Comparison of ENCODE assay signal across 16 cellular contexts in the genomic region with DNA sequence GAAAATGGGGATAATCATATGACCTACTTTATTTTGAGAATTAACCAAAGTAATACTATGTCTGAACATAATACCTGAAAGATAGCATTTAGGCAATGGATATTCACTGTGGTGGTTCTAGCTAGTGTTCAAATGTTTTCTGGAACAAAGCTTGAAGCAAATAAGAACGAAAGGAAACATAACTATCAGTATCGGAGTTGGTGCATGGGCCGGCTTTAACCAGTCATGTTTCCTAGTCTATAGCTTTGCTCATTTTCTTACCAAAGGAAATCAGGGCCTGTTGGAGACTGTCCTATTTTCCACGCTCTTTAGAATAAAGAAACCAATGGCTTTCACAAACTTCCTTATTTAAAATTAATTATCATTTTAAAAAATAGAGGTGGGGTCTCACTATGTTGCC. TPM values are rescaled to one million over a fixed set of nuclear protein-coding genes. Genes with fewer than 3 reads are reported as not detected.
DNase-seq lines count a peak whose midpoint lies in the region; ATAC-seq and TF ChIP-seq lines count a peak whose summit lies in the region.
"Had no signal": no experiment of that assay in that cellular context is flagged by ENCODE, and none has a peak within 500 bp of the region (broad histone marks: within the 10 kb centered on the region; RNA-seq: fewer than 3 reads in every experiment).

No MANE protein-coding gene starts in this region.

- in situ Hi-C loops in transverse colon (cut with MboI; ENCODE audit: low pct_ligation_motif_present in 1 of 4, low pct_unique_long_range_greater_than_20kb in 1 of 4, low sequenced_read_pairs in 3 of 4): no loop called here

- intact Hi-C loops in heart right ventricle (cut with DNase I): loop anchor here in 1 of 10 donors (2.0 to 5.0 kb wide), 3 partner anchors 33 to 106 kb away; no protein-coding TSS in a partner anchor
- intact Hi-C loops in right cardiac atrium (cut with DNase I): no loop called here
- intact Hi-C loops in esophagus muscularis mucosa (cut with DNase I): no loop called here
- intact Hi-C loops in transverse colon (cut with DNase I; ENCODE audit: low total_unique reads): no loop called here

- 68 to 78% methylated on average over 4 of the region's 4 CpGs for WGBS in heart right ventricle, 2 donors
- 74% methylated on average over 4 of the region's 4 CpGs for WGBS in right cardiac atrium
- WGBS in esophagus muscularis mucosa: 87% methylated on average over 4 of the region's 4 CpGs
- 75 to 85% methylated on average over 4 of the region's 4 CpGs for WGBS in transverse colon (ENCODE audit: low coverage in 1 of 2), 2 donors

- H3K36me3 ChIP-seq in heart right ventricle (no peaks in the 10 kb centered on the region), SU-DHL-6 (ENCODE audit: low read length) (no peaks in the 10 kb centered on the region), esophagus muscularis mucosa (no peaks in the 10 kb centered on the region), transverse colon (no peaks in the 10 kb centered on the region)
- H3K36me3 ChIP-seq: BE2C, pancreas had no signal

- no peaks in the 10 kb centered on the region for H3K9me2 ChIP-seq in SU-DHL-6 (replicated peaks; ENCODE audit: insufficient read depth, low read length)

- TF ChIP-seq CTCF in heart right ventricle (IDR thresholded peaks at IDR 0.05): no peak
- TF ChIP-seq CTCF in SU-DHL-6 (IDR thresholded peaks at IDR 0.05; ENCODE audit: insufficient read depth, low read length, poor library complexity, severe bottlenecking): no peak
- no peak for TF ChIP-seq CTCF in esophagus muscularis mucosa (IDR thresholded peaks at IDR 0.05)
- TF ChIP-seq CTCF in transverse colon (IDR thresholded peaks at IDR 0.05): no peak

- no peaks in the 10 kb centered on the region for H3K9me3 ChIP-seq in heart right ventricle
- H3K9me3 ChIP-seq in right cardiac atrium (ENCODE audit: control insufficient read depth, low read length): no peaks in the 10 kb centered on the region
- H3K9me3 ChIP-seq in SU-DHL-6 (ENCODE audit: insufficient read depth, low read length): no peaks in the 10 kb centered on the region
- no peaks in the 10 kb centered on the region for H3K9me3 ChIP-seq in esophagus muscularis mucosa
- H3K9me3 ChIP-seq in transverse colon: no peaks in the 10 kb centered on the region
- H3K9me3 ChIP-seq: BE2C, pancreas had no signal

- H4K20me1 ChIP-seq in SU-DHL-6 (ENCODE audit: low read depth, low read length): no peaks in the 10 kb centered on the region

- no peak overlapping the region for H2AFZ ChIP-seq in SU-DHL-6 (ENCODE audit: low read depth, low read length, severe bottlenecking)

- peak overlapping the region; percentile 35 for H3K4me2 ChIP-seq in SU-DHL-6 (ENCODE audit: low read depth, low read length, poor library complexity, severe bottlenecking)

- H3K4me3 ChIP-seq in heart right ventricle: no peak overlapping the region
- H3K4me3 ChIP-seq in right cardiac atrium (ENCODE audit: low read length): no peak overlapping the region
- H3K4me3 ChIP-seq in SU-DHL-6 (ENCODE audit: insufficient read depth, low read length, poor library complexity, severe bottlenecking): no peak overlapping the region
- no peak overlapping the region for H3K4me3 ChIP-seq in esophagus muscularis mucosa
- H3K4me3 ChIP-seq in transverse colon: no peak overlapping the region
- H3K4me3 ChIP-seq: K562, pancreas had no signal

- ATAC-seq in heart right ventricle: no peak
- no peak for ATAC-seq in right cardiac atrium
- no peak for ATAC-seq in HG03521 (IDR thresholded peaks at IDR 0.05; ENCODE audit: unreplicated experiment)
- ATAC-seq: Panc1 had no signal

- H3F3A ChIP-seq in SU-DHL-6 (ENCODE audit: insufficient read depth): peaks cover 23% of the 10 kb centered on the region

- no peak for DNase-seq in heart right ventricle
- DNase-seq in right cardiac atrium: no peak
- DNase-seq in esophagus muscularis mucosa (ENCODE audit: extremely low spot score): no peak
- DNase-seq in transverse colon: no peak
- DNase-seq in occipital lobe (lab: John Stamatoyannopoulos, UW): no peak
- DNase-seq in DMS153 (lab: John Stamatoyannopoulos, UW): no peak
- DNase-seq: BE2C, NCI-H1436 treated with DMSO at 0.1 percent for 48 hours, NCI-H446 treated with DMSO at 0.1 percent for 48 hours, pancreas had no signal

- no peaks in the 10 kb centered on the region for H3K79me2 ChIP-seq in SU-DHL-6 (ENCODE audit: insufficient read depth, low read length)

- TF ChIP-seq POLR2A in esophagus muscularis mucosa (IDR thresholded peaks at IDR 0.05; ENCODE audit: low read depth) (no peak), transverse colon (IDR thresholded peaks at IDR 0.05) (no peak)

- H3K27me3 ChIP-seq in heart right ventricle (no peaks in the 10 kb centered on the region), right cardiac atrium (ENCODE audit: control insufficient read depth, insufficient read depth) (no peaks in the 10 kb centered on the region), SU-DHL-6 (ENCODE audit: low read length) (no peaks in the 10 kb centered on the region), esophagus muscularis mucosa (peaks cover 0 to 4% (median 0%) of the 10 kb centered on the region in 4 donors), transverse colon (no peaks in the 10 kb centered on the region)
- H3K27me3 ChIP-seq: pancreas had no signal

- H3K27ac ChIP-seq in heart right ventricle (peak overlapping the region in 9 of 10 donors; percentile 29 to 89 (median 62)), right cardiac atrium (ENCODE audit: low read length) (no peak overlapping the region), SU-DHL-6 (ENCODE audit: low read depth, low read length) (peak overlapping the region; percentile 48), esophagus muscularis mucosa (replicated peaks in 1 of 4) (peak overlapping the region in 3 of 4 donors; percentile 23 to 55 (median 38)), transverse colon (peak overlapping the region; percentile 10 to 64 (median 41))
- H3K27ac ChIP-seq: pancreas had no signal

- peaks cover 0 to 72% (median 52%) of the 10 kb centered on the region in 9 donors for H3K4me1 ChIP-seq in heart right ventricle
- H3K4me1 ChIP-seq in right cardiac atrium (ENCODE audit: control insufficient read depth, insufficient read depth, low read length): no peaks in the 10 kb centered on the region
- H3K4me1 ChIP-seq in esophagus muscularis mucosa: peaks cover 33 to 56% (median 44%) of the 10 kb centered on the region in 4 donors
- peaks cover 0 to 25% (median 7%) of the 10 kb centered on the region in 4 donors for H3K4me1 ChIP-seq in transverse colon
- H3K4me1 ChIP-seq: BE2C had no signal

- no peak overlapping the region for H3K9ac ChIP-seq in SU-DHL-6 (ENCODE audit: low read length)

- TF ChIP-seq EP300 in esophagus muscularis mucosa (IDR thresholded peaks at IDR 0.05): no peak
- TF ChIP-seq EP300 in transverse colon (IDR thresholded peaks at IDR 0.05; ENCODE audit: low read depth): no peak

RNA-seq across cellular contexts. Expression of a gene that starts 8.9 kb away (rescaled TPM):
- total RNA-seq in heart right ventricle (1 to 10 TPM in 5 of 10 donors, under 1 TPM in 5; 0.19 to 9.1 (median 1.0) TPM), right cardiac atrium (1 to 10 TPM in 1 of 4 donors, under 1 TPM in 3; 0.71 to 1.3 (median 0.82) TPM), esophagus muscularis mucosa (10 to 100 TPM in 1 of 4 donors, 1 to 10 TPM in 1, under 1 TPM in 2; 0.39 to 17.4 (median 1.1) TPM), transverse colon (1 to 10 TPM in 1 of 4 donors, under 1 TPM in 1, not detected in 2; 0.79 to 1.1 TPM), occipital lobe (not detected)
- polyA plus RNA-seq in heart right ventricle (under 1 TPM; 0.36 to 0.73 TPM), right cardiac atrium (0.18 TPM)
- total RNA-seq: Daoy, dermis blood vessel endothelial cell had no signal
- polyA plus RNA-seq: K562 had no signal

RNA-seq across cellular contexts. Expression of a gene that starts 35.5 kb away (rescaled TPM):
- total RNA-seq in heart right ventricle (10 to 100 TPM; 53.4 to 93.2 (median 64.0) TPM), right cardiac atrium (10 to 100 TPM; 51.6 to 66.5 (median 57.1) TPM), esophagus muscularis mucosa (10 to 100 TPM; 48.5 to 72.9 (median 59.5) TPM), transverse colon (10 to 100 TPM; 45.0 to 80.7 (median 64.7) TPM), occipital lobe (38.2 TPM)
- polyA plus RNA-seq in heart right ventricle (100 to 1,000 TPM in 1 of 2 donors, 10 to 100 TPM in 1; 58.6 to 100 TPM), right cardiac atrium (51.0 TPM)
